1 cellular context compared by ENCODE assay signal in the genomic region with DNA sequence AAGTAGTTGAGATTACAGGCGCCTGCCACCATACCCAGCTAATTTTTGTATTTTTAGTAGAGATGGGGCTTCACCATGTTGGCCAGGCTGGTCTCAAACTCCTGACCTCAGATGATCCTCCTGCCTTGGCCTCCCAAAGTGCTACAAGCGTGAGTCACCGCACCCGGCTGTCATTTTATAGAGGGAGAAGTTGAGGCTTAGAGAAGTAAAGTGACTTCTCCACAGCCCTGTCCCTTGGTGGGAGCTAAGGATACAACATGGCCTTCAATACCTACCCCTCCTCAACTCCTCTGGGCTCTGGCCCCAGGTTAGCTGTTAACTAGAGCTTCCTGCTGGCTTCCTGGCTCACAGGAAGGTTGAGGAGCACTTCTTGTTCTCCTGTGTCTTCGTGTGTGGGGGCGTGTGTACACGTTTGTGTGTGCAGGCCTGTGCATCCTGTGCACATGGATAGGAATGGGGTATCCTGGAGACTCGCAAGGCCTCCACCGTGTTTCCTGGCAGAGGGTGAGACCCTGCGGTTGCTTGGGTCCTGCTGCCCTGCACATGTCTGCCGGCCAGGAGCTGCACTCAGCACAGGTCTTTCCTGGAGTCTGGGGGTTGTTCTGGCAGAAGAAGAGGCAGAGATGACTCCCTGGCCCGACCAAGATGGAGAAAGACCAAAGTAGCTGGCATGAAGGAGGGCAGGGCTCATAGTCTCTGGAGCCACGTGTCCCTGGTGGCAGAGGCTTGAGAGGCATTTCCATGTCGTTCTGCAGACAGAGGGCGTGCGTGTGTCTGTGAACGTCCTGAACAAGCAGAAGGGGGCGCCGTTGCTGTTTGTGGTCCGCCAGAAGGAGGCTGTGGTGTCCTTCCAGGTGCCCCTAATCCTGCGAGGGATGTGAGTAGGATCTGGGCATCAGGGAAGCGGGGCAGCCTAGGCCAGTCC.
TF ChIP-seq lines count a peak whose summit lies in the region.

No MANE protein-coding gene starts in this region.

TF ChIP-seq in K562, 482 proteins besides CTCF, POLR2A, EP300 and RAD21 (continued from another document and continues in another):
- TF ChIP-seq, protein P1, sequence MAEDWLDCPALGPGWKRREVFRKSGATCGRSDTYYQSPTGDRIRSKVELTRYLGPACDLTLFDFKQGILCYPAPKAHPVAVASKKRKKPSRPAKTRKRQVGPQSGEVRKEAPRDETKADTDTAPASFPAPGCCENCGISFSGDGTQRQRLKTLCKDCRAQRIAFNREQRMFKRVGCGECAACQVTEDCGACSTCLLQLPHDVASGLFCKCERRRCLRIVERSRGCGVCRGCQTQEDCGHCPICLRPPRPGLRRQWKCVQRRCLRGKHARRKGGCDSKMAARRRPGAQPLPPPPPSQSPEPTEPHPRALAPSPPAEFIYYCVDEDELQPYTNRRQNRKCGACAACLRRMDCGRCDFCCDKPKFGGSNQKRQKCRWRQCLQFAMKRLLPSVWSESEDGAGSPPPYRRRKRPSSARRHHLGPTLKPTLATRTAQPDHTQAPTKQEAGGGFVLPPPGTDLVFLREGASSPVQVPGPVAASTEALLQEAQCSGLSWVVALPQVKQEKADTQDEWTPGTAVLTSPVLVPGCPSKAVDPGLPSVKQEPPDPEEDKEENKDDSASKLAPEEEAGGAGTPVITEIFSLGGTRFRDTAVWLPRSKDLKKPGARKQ (CRISPR knock-in tag; IDR thresholded peaks at IDR 0.05) = no peak
- TF ChIP-seq ZBED1 (IDR thresholded peaks at IDR 0.05) = 0 out of 2 replicates have a peak, but pooled peaks have one; percentile 18
- no peak for TF ChIP-seq ZNF311 (CRISPR knock-in tag; IDR thresholded peaks at IDR 0.05)
- 0 out of 2 replicates have a peak, but pooled peaks have one; percentile 71 for TF ChIP-seq GATAD2A (IDR thresholded peaks at IDR 0.05)
- no peak for TF ChIP-seq ZNF224 (CRISPR knock-in tag; IDR thresholded peaks at IDR 0.05)
- TF ChIP-seq SMAD4 (CRISPR knock-in tag; conservative IDR thresholded peaks at IDR 0.05) = no peak
- TF ChIP-seq ZNF766 (CRISPR knock-in tag; conservative IDR thresholded peaks at IDR 0.05) = no peak
- TF ChIP-seq ZNF146 (CRISPR knock-in tag; IDR thresholded peaks at IDR 0.05; ENCODE audit: unreplicated experiment) = no peak
- TF ChIP-seq RCOR1 (IDR thresholded peaks at IDR 0.05; ENCODE audit: borderline replicate concordance in 1 of 2, low read depth in 2 of 2, low read length in 2 of 2) = peak in 1 of 2 experiments; percentile 50; a peak in 1 of 4 replicates
- no peak for TF ChIP-seq SREBF1 (IDR thresholded peaks at IDR 0.05; ENCODE audit: borderline replicate concordance, low read depth, low read length)
- TF ChIP-seq, protein P2, sequence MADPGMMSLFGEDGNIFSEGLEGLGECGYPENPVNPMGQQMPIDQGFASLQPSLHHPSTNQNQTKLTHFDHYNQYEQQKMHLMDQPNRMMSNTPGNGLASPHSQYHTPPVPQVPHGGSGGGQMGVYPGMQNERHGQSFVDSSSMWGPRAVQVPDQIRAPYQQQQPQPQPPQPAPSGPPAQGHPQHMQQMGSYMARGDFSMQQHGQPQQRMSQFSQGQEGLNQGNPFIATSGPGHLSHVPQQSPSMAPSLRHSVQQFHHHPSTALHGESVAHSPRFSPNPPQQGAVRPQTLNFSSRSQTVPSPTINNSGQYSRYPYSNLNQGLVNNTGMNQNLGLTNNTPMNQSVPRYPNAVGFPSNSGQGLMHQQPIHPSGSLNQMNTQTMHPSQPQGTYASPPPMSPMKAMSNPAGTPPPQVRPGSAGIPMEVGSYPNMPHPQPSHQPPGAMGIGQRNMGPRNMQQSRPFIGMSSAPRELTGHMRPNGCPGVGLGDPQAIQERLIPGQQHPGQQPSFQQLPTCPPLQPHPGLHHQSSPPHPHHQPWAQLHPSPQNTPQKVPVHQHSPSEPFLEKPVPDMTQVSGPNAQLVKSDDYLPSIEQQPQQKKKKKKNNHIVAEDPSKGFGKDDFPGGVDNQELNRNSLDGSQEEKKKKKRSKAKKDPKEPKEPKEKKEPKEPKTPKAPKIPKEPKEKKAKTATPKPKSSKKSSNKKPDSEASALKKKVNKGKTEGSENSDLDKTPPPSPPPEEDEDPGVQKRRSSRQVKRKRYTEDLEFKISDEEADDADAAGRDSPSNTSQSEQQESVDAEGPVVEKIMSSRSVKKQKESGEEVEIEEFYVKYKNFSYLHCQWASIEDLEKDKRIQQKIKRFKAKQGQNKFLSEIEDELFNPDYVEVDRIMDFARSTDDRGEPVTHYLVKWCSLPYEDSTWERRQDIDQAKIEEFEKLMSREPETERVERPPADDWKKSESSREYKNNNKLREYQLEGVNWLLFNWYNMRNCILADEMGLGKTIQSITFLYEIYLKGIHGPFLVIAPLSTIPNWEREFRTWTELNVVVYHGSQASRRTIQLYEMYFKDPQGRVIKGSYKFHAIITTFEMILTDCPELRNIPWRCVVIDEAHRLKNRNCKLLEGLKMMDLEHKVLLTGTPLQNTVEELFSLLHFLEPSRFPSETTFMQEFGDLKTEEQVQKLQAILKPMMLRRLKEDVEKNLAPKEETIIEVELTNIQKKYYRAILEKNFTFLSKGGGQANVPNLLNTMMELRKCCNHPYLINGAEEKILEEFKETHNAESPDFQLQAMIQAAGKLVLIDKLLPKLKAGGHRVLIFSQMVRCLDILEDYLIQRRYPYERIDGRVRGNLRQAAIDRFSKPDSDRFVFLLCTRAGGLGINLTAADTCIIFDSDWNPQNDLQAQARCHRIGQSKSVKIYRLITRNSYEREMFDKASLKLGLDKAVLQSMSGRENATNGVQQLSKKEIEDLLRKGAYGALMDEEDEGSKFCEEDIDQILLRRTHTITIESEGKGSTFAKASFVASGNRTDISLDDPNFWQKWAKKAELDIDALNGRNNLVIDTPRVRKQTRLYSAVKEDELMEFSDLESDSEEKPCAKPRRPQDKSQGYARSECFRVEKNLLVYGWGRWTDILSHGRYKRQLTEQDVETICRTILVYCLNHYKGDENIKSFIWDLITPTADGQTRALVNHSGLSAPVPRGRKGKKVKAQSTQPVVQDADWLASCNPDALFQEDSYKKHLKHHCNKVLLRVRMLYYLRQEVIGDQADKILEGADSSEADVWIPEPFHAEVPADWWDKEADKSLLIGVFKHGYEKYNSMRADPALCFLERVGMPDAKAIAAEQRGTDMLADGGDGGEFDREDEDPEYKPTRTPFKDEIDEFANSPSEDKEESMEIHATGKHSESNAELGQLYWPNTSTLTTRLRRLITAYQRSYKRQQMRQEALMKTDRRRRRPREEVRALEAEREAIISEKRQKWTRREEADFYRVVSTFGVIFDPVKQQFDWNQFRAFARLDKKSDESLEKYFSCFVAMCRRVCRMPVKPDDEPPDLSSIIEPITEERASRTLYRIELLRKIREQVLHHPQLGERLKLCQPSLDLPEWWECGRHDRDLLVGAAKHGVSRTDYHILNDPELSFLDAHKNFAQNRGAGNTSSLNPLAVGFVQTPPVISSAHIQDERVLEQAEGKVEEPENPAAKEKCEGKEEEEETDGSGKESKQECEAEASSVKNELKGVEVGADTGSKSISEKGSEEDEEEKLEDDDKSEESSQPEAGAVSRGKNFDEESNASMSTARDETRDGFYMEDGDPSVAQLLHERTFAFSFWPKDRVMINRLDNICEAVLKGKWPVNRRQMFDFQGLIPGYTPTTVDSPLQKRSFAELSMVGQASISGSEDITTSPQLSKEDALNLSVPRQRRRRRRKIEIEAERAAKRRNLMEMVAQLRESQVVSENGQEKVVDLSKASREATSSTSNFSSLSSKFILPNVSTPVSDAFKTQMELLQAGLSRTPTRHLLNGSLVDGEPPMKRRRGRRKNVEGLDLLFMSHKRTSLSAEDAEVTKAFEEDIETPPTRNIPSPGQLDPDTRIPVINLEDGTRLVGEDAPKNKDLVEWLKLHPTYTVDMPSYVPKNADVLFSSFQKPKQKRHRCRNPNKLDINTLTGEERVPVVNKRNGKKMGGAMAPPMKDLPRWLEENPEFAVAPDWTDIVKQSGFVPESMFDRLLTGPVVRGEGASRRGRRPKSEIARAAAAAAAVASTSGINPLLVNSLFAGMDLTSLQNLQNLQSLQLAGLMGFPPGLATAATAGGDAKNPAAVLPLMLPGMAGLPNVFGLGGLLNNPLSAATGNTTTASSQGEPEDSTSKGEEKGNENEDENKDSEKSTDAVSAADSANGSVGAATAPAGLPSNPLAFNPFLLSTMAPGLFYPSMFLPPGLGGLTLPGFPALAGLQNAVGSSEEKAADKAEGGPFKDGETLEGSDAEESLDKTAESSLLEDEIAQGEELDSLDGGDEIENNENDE (IDR thresholded peaks at IDR 0.05; ENCODE audit: low read depth, low read length) = no peak
- TF ChIP-seq TCF7 (IDR thresholded peaks at IDR 0.05; ENCODE audit: borderline replicate concordance) = no peak
- no peak for TF ChIP-seq CREBBP (IDR thresholded peaks at IDR 0.05; ENCODE audit: low read depth, low read length)
- no peak for TF ChIP-seq FOS (IDR thresholded peaks at IDR 0.05; ENCODE audit: extremely low read depth, insufficient read length)
- TF ChIP-seq ZNF124 (CRISPR knock-in tag; IDR thresholded peaks at IDR 0.05) = no peak
- TF ChIP-seq, protein P3, sequence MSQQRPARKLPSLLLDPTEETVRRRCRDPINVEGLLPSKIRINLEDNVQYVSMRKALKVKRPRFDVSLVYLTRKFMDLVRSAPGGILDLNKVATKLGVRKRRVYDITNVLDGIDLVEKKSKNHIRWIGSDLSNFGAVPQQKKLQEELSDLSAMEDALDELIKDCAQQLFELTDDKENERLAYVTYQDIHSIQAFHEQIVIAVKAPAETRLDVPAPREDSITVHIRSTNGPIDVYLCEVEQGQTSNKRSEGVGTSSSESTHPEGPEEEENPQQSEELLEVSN (IDR thresholded peaks at IDR 0.05; ENCODE audit: borderline replicate concordance in 1 of 2, extremely low read depth in 1 of 2, insufficient read depth in 1 of 2, insufficient read length in 1 of 2, low read depth in 1 of 2, low read length in 1 of 2, poor library complexity in 1 of 2, severe bottlenecking in 1 of 2) = peak; percentile 71 to 76
- TF ChIP-seq ZNF785 (CRISPR knock-in tag; IDR thresholded peaks at IDR 0.05) = no peak
- TF ChIP-seq GATA2 (CRISPR knock-in tag; IDR thresholded peaks at IDR 0.05) = no peak
- no peak for TF ChIP-seq STAT5A (IDR thresholded peaks at IDR 0.05; ENCODE audit: borderline replicate concordance, low read length)
- peak; percentile 43 for TF ChIP-seq EGR1 (conservative IDR thresholded peaks at IDR 0.05)
- TF ChIP-seq ZNF589 (CRISPR knock-in tag; IDR thresholded peaks at IDR 0.05; ENCODE audit: low read depth) = no peak
- TF ChIP-seq TGIF2 (CRISPR knock-in tag; IDR thresholded peaks at IDR 0.05) = no peak
- no peak for TF ChIP-seq ZC3H11A (IDR thresholded peaks at IDR 0.05; ENCODE audit: low read depth, low read length)
- TF ChIP-seq TCFL5 (CRISPR knock-in tag; conservative IDR thresholded peaks at IDR 0.05) = no peak
- TF ChIP-seq ZNF133 (CRISPR knock-in tag; IDR thresholded peaks at IDR 0.05) = no peak
- no peak for TF ChIP-seq ZNF561 (CRISPR knock-in tag; conservative IDR thresholded peaks at IDR 0.05)
- no peak for TF ChIP-seq ZNF134 (CRISPR knock-in tag; conservative IDR thresholded peaks at IDR 0.05)
- TF ChIP-seq SMAD3 (CRISPR knock-in tag; conservative IDR thresholded peaks at IDR 0.05) = no peak
- TF ChIP-seq MTA1 (IDR thresholded peaks at IDR 0.05; ENCODE audit: borderline replicate concordance) = no peak
- TF ChIP-seq ZNF212 (CRISPR knock-in tag; IDR thresholded peaks at IDR 0.05) = no peak
- TF ChIP-seq PML (IDR thresholded peaks at IDR 0.05; ENCODE audit: low read length) = no peak
- no peak for TF ChIP-seq PRMT5 (CRISPR knock-in tag; IDR thresholded peaks at IDR 0.05)
- TF ChIP-seq, protein P4, sequence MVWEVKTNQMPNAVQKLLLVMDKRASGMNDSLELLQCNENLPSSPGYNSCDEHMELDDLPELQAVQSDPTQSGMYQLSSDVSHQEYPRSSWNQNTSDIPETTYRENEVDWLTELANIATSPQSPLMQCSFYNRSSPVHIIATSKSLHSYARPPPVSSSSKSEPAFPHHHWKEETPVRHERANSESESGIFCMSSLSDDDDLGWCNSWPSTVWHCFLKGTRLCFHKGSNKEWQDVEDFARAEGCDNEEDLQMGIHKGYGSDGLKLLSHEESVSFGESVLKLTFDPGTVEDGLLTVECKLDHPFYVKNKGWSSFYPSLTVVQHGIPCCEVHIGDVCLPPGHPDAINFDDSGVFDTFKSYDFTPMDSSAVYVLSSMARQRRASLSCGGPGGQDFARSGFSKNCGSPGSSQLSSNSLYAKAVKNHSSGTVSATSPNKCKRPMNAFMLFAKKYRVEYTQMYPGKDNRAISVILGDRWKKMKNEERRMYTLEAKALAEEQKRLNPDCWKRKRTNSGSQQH (CRISPR knock-in tag; IDR thresholded peaks at IDR 0.05) = no peak
- TF ChIP-seq ESRRB (CRISPR knock-in tag; IDR thresholded peaks at IDR 0.05; ENCODE audit: borderline replicate concordance) = no peak
- TF ChIP-seq SMARCA4 (IDR thresholded peaks at IDR 0.05) = no peak
- TF ChIP-seq, protein P5, sequence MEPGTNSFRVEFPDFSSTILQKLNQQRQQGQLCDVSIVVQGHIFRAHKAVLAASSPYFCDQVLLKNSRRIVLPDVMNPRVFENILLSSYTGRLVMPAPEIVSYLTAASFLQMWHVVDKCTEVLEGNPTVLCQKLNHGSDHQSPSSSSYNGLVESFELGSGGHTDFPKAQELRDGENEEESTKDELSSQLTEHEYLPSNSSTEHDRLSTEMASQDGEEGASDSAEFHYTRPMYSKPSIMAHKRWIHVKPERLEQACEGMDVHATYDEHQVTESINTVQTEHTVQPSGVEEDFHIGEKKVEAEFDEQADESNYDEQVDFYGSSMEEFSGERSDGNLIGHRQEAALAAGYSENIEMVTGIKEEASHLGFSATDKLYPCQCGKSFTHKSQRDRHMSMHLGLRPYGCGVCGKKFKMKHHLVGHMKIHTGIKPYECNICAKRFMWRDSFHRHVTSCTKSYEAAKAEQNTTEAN (CRISPR knock-in tag; IDR thresholded peaks at IDR 0.05) = no peak
- no peak for TF ChIP-seq TAF9B (IDR thresholded peaks at IDR 0.05; ENCODE audit: partially characterized antibody)
- TF ChIP-seq CHD4 (IDR thresholded peaks at IDR 0.05; ENCODE audit: insufficient read depth, insufficient replicate concordance, low read depth, low read length, poor library complexity, severe bottlenecking) = no peak
- TF ChIP-seq RB1 (IDR thresholded peaks at IDR 0.05; ENCODE audit: low read depth) = peak; percentile 60
- TF ChIP-seq ZC3H8 (IDR thresholded peaks at IDR 0.05) = no peak
- no peak for TF ChIP-seq NFXL1 (CRISPR knock-in tag; IDR thresholded peaks at IDR 0.05)
- no peak for TF ChIP-seq CBX2 (IDR thresholded peaks at IDR 0.05; ENCODE audit: insufficient read depth, low read length, poor library complexity, severe bottlenecking)
- TF ChIP-seq ADNP (tag; IDR thresholded peaks at IDR 0.05) = no peak
- TF ChIP-seq, protein P6, sequence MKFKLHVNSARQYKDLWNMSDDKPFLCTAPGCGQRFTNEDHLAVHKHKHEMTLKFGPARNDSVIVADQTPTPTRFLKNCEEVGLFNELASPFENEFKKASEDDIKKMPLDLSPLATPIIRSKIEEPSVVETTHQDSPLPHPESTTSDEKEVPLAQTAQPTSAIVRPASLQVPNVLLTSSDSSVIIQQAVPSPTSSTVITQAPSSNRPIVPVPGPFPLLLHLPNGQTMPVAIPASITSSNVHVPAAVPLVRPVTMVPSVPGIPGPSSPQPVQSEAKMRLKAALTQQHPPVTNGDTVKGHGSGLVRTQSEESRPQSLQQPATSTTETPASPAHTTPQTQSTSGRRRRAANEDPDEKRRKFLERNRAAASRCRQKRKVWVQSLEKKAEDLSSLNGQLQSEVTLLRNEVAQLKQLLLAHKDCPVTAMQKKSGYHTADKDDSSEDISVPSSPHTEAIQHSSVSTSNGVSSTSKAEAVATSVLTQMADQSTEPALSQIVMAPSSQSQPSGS (CRISPR knock-in tag; IDR thresholded peaks at IDR 0.05) = no peak
- no peak for TF ChIP-seq STAG1 (CRISPR knock-in tag; IDR thresholded peaks at IDR 0.05; ENCODE audit: borderline replicate concordance)
- TF ChIP-seq ZNF668 (CRISPR knock-in tag; IDR thresholded peaks at IDR 0.05) = no peak
- TF ChIP-seq CHD1 (IDR thresholded peaks at IDR 0.05; ENCODE audit: low read length) = no peak
- no peak for TF ChIP-seq LEF1 (IDR thresholded peaks at IDR 0.05)
- TF ChIP-seq ZNF274 (IDR thresholded peaks at IDR 0.05; ENCODE audit: borderline replicate concordance, low read depth, low read length) = no peak
- TF ChIP-seq HLTF (IDR thresholded peaks at IDR 0.05) = no peak
